In genomic region chr6:157272866-157273755, GRCh38 we compare ENCODE assay signal across 8 cellular contexts. TPM values are rescaled to one million over a fixed set of nuclear protein-coding genes. Genes with fewer than 3 reads are reported as not detected.
DNase-seq lines count a peak whose midpoint lies in the region; ATAC-seq, FAIRE-seq and TF ChIP-seq lines count a peak whose summit lies in the region.

No MANE protein-coding gene starts in this region.

- TF ChIP-seq CTCF in OCI-LY7 (conservative IDR thresholded peaks at IDR 0.05; ENCODE audit: low read length): no peak; the same call in 1 of the 2 replicates
- no peak for TF ChIP-seq CTCF in GM12878 (IDR thresholded peaks at IDR 0.05 in 2 of 3, conservative IDR thresholded peaks at IDR 0.05 in 1 of 3; ENCODE audit: control insufficient read depth in 2 of 3, extremely low read depth in 1 of 3, insufficient read depth in 1 of 3, low read depth in 3 of 3, low read length in 3 of 3)
- no peak for TF ChIP-seq CTCF in PC-3 (conservative IDR thresholded peaks at IDR 0.05; ENCODE audit: low read depth, low read length)

- H3K9me2 ChIP-seq in OCI-LY7 (ENCODE audit: insufficient read depth, low read length) (no peaks in the 10 kb centered on the region), PC-3 (replicated peaks; ENCODE audit: low read length) (no peaks in the 10 kb centered on the region)

- no TSS peak for BruUV-seq in OCI-LY7 (replicated peaks; lab: Mats Ljungman, UMichigan)
- BruUV-seq in GM12878 (replicated peaks; lab: Mats Ljungman, UMichigan): no TSS peak
- BruUV-seq in PC-3 (replicated peaks; lab: Mats Ljungman, UMichigan): no TSS peak

- H3F3A ChIP-seq in PC-3 (ENCODE audit: low read length, unreplicated experiment): no peaks in the 10 kb centered on the region

- no peak for FAIRE-seq in GM12878 (lab: Jason Lieb, UNC)

- TF ChIP-seq RAD21 in GM12878 (IDR thresholded peaks at IDR 0.05; ENCODE audit: insufficient read depth, low read depth, low read length): no peak

- ATAC-seq in GM12878: peak; percentile 14; the same call in 1 of the 3 replicates
- ATAC-seq in PC-3: no peak

- no peak for TF ChIP-seq EP300 in GM12878 (IDR thresholded peaks at IDR 0.05; ENCODE audit: borderline replicate concordance in 1 of 2, control insufficient read depth in 1 of 2, low read depth in 2 of 2, low read length in 2 of 2)

- peaks cover 23% of the 10 kb centered on the region for H3K4me1 ChIP-seq in OCI-LY7 (ENCODE audit: insufficient read depth, low read length, poor library complexity, severe bottlenecking)
- H3K4me1 ChIP-seq in GM12878 (ENCODE audit: control insufficient read depth, insufficient read depth, low read length): no peaks in the 10 kb centered on the region
- H3K4me1 ChIP-seq in PC-3 (ENCODE audit: insufficient read depth, low read length): peaks cover 3% of the 10 kb centered on the region; the same call in 1 of the 2 replicates

- no peaks in the 10 kb centered on the region; a peak in 1 of 4 replicates for H3K27me3 ChIP-seq in GM12878 (replicated peaks in 1 of 2; ENCODE audit: control insufficient read depth in 2 of 2, insufficient read depth in 2 of 2, low read length in 1 of 2)
- no peaks in the 10 kb centered on the region for H3K27me3 ChIP-seq in PC-3 (ENCODE audit: low read length)

- RAD21 ChIA-PET in GM12878 (lab: Charles Lee; ENCODE audit: unreplicated experiment): interaction anchor here (0.7 kb wide), 1 partner anchor 493 kb away, joined by 3 read pairs; no protein-coding TSS in a partner anchor

- CTCF ChIA-PET in OCI-LY7 (lab: Charles Lee; ENCODE audit: unreplicated experiment) (no interaction called here), GM12878 (lab: Yijun Ruan, JAX) (interaction anchor here (0.7 to 1.6 kb wide), 2 partner anchors 53 to 552 kb away, joined by 3 read pairs; no protein-coding TSS in a partner anchor), PC-3 (lab: Charles Lee) (no interaction called here)

- H3K79me2 ChIP-seq in OCI-LY7 (ENCODE audit: insufficient read depth, low read depth, low read length) (no peaks in the 10 kb centered on the region), GM12878 (ENCODE audit: control insufficient read depth, insufficient read depth, low read length) (no peaks in the 10 kb centered on the region), PC-3 (ENCODE audit: low read length) (no peaks in the 10 kb centered on the region)

- SMC1A ChIA-PET in GM12878 (lab: Charles Lee; ENCODE audit: uncharacterized antibody, unreplicated experiment): interaction anchor here (1.2 to 1.4 kb wide), 2 partner anchors 127 to 230 kb away, joined by 3 read pairs; no protein-coding TSS in a partner anchor

- no peak overlapping the region for H3K9ac ChIP-seq in GM12878 (ENCODE audit: control insufficient read depth, insufficient read depth, low read length)
- H3K9ac ChIP-seq in PC-3 (ENCODE audit: low read length): no peak overlapping the region

- in situ Hi-C loops in GM12878 (cut with MboI): no loop called here

- H3K27ac ChIP-seq in OCI-LY7 (ENCODE audit: low read depth, low read length, poor library complexity, severe bottlenecking): peak overlapping the region; percentile 34
- H3K27ac ChIP-seq in GM12878 (ENCODE audit: control insufficient read depth, insufficient read depth): no peak overlapping the region
- H3K27ac ChIP-seq in skin epidermis: peak overlapping the region in 12 of 21 experiments; percentile 26 to 97 (median 92)
- H3K27ac ChIP-seq in PC-3 (ENCODE audit: low read length): no peak overlapping the region

- H2AFZ ChIP-seq in OCI-LY7 (ENCODE audit: low read length) (peak overlapping the region; percentile 98), GM12878 (ENCODE audit: control insufficient read depth, low read depth, low read length) (no peak overlapping the region), PC-3 (ENCODE audit: low read length) (no peak overlapping the region)

- no peaks in the 10 kb centered on the region for H3K9me3 ChIP-seq in OCI-LY7 (ENCODE audit: low read length)
- peaks cover 4% of the 10 kb centered on the region; the same call in 1 of the 3 replicates for H3K9me3 ChIP-seq in GM12878 (replicated peaks; ENCODE audit: control insufficient read depth, insufficient read depth, low read length)
- H3K9me3 ChIP-seq in PC-3 (ENCODE audit: low read length): no peaks in the 10 kb centered on the region

- POLR2A ChIA-PET in OCI-LY7 (lab: Charles Lee): interaction anchor here (0.5 to 1.4 kb wide), 5 partner anchors 30 to 1984 kb away, joined by 3 to 7 read pairs (median 3); no protein-coding TSS in a partner anchor
- POLR2A ChIA-PET in GM12878 (lab: Charles Lee): no interaction called here
- POLR2A ChIA-PET in PC-3 (lab: Charles Lee; ENCODE audit: unreplicated experiment): no interaction called here

- intact Hi-C loops in OCI-LY7 (cut with micrococcal nuclease; ENCODE audit: unreplicated experiment) (loop anchor here (1.0 to 10.0 kb wide), 3 partner anchors 488 to 876 kb away; no protein-coding TSS in a partner anchor), GM12878 (cut with micrococcal nuclease; ENCODE audit: unreplicated experiment) (loop anchor here (1.0 to 10.0 kb wide), 2 partner anchors 44 to 238 kb away; no protein-coding TSS in a partner anchor), PC-3 (cut with micrococcal nuclease) (no loop called here)

- WGBS in GM12878 (ENCODE audit: insufficient coverage, insufficient replicate concordance, low lambda C conversion rate, missing lambda C conversion rate): 42% methylated on average over 19 of the region's 19 CpGs

- H3K36me3 ChIP-seq in OCI-LY7 (ENCODE audit: insufficient read depth, low read length) (no peaks in the 10 kb centered on the region), GM12878 (ENCODE audit: control insufficient read depth in 2 of 2, insufficient read depth in 2 of 2, low read length in 1 of 2) (no peaks in the 10 kb centered on the region), PC-3 (ENCODE audit: low read depth, low read length) (no peaks in the 10 kb centered on the region)

- H3K4me3 ChIP-seq in OCI-LY7 (ENCODE audit: low read depth, low read length, poor library complexity, severe bottlenecking) (peak overlapping the region; percentile 67), GM12878 (no peak overlapping the region), skin epidermis (peak overlapping the region in 1 of 7 experiments; percentile 61), PC-3 (ENCODE audit: low read length) (no peak overlapping the region)

- DNase-seq in NCI-H1417 (lab: John Stamatoyannopoulos, UW) (peak in 2 of 3 experiments; percentile 73 to 83), NCI-H1417 treated with DMSO at 0.1 percent for 48 hours (lab: John Stamatoyannopoulos, UW) (no peak), OCI-LY7 (ENCODE audit: low spot score) (peak; percentile 81), GM12878 (ENCODE audit: low read depth, low spot score) (no peak), GM19238 (ENCODE audit: insufficient read length, low spot score) (no peak), SW480 (ENCODE audit: low spot score) (no peak), PC-3 (no peak)

- H3K4me2 ChIP-seq in OCI-LY7 (ENCODE audit: low read length): peak overlapping the region; percentile 65
- peak overlapping the region; percentile 53 for H3K4me2 ChIP-seq in GM12878 (ENCODE audit: control insufficient read depth, insufficient read depth)
- no peak overlapping the region for H3K4me2 ChIP-seq in PC-3 (ENCODE audit: low read length)

- no peak for TF ChIP-seq POLR2A in GM12878 (IDR thresholded peaks at IDR 0.05; ENCODE audit: low read depth, low read length)

- H4K20me1 ChIP-seq in OCI-LY7 (ENCODE audit: insufficient read depth, low read length) (no peaks in the 10 kb centered on the region), GM12878 (ENCODE audit: control insufficient read depth, insufficient read depth) (no peaks in the 10 kb centered on the region), PC-3 (ENCODE audit: low read length) (no peaks in the 10 kb centered on the region)

TF ChIP-seq in GM12878, 131 proteins besides CTCF, POLR2A, EP300 and RAD21 (continues in another document):
- no peak for TF ChIP-seq ESRRA (IDR thresholded peaks at IDR 0.05; ENCODE audit: low read length)

RNA-seq across cellular contexts. Expression of gene TMEM242, which starts 50.2 kb away (rescaled TPM):
- total RNA-seq in OCI-LY7 (2014; rRNA removed; shearing (Covaris generic)): 4.5 and 8.2 TPM in 2 replicates
- total RNA-seq in OCI-LY7 (2022) (9.2 and 10.4 TPM in 2 replicates), GM12878 (2014; rRNA removed) (3.2 and 3.6 TPM in 2 replicates), GM12878 (2014; rRNA removed; fragmentation: Illumina TruSeq; extraction: Trizol) (2.8 and 3.7 TPM in 2 replicates), GM12878 (2021) (4.4 and 4.8 TPM in 2 replicates), PC-3 (2014; rRNA removed) (7.9 and 10.3 TPM in 2 replicates)
- total RNA-seq in GM12878 (2013; cell fraction: nucleolus; rRNA removed): 25.2 and 32.0 TPM in 2 replicates
- polyA plus RNA-seq in GM12878 (2011; ENCODE audit: low read depth): 2.6 TPM
- polyA plus RNA-seq in GM12878 (2011; rRNA removed) (9.8 and 11.6 TPM in 2 replicates), GM12878 (2014; fragmentation: Illumina TruSeq; extraction: Trizol) (2.4 and 3.4 TPM in 2 replicates), GM12878 (2014; fragmentation: Nextera tagmentation; extraction: Ambion mirVana) (1 to 10 TPM; 6.1 to 6.2 TPM), GM12878 (2014; rRNA removed) (4.0 and 4.9 TPM in 2 replicates), GM12878 (2016; fragmentation: Nextera tagmentation; extraction: Ambion mirVana) (1 to 10 TPM; 6.2 to 7.7 TPM)
- polyA plus RNA-seq in GM12878 (2011; cell fraction: cytosol; rRNA removed): 4.4 and 5.1 TPM in 2 replicates
- 6.8 and 6.9 TPM in 2 replicates for polyA plus RNA-seq in GM12878 (2011; cell fraction: nucleus; rRNA removed)
- polyA plus RNA-seq in GM12878 (2012): 2.7 and 3.3 TPM in 2 replicates
- polyA minus RNA-seq in GM12878 (2011; rRNA and poly(A)+ RNA removed): 3.1 and 3.7 TPM in 2 replicates
- 0.62 and 1.6 TPM in 2 replicates for polyA minus RNA-seq in GM12878 (2011; cell fraction: cytosol; rRNA and poly(A)+ RNA removed)
- polyA minus RNA-seq in GM12878 (2011; cell fraction: nucleus; rRNA and poly(A)+ RNA removed): 5.4 and 9.2 TPM in 2 replicates

Comparison
In these comparisons a context has a peak if more than half of its experiments do, and no peak if none do; other contexts are left out.
1. DNase-seq: peak in NCI-H1417 (2 of 3) and OCI-LY7 (single experiment); none in NCI-H1417 treated with DMSO at 0.1 percent for 48 hours (single experiment), GM12878 (single experiment), GM19238 (single experiment), SW480 (single experiment) and PC-3 (single experiment).
2. H3K27ac ChIP-seq: peak in OCI-LY7 (single experiment) and skin epidermis (12 of 21); none in GM12878 (single experiment) and PC-3 (single experiment).